20 cellular contexts compared by ENCODE assay signal in the genomic region with DNA sequence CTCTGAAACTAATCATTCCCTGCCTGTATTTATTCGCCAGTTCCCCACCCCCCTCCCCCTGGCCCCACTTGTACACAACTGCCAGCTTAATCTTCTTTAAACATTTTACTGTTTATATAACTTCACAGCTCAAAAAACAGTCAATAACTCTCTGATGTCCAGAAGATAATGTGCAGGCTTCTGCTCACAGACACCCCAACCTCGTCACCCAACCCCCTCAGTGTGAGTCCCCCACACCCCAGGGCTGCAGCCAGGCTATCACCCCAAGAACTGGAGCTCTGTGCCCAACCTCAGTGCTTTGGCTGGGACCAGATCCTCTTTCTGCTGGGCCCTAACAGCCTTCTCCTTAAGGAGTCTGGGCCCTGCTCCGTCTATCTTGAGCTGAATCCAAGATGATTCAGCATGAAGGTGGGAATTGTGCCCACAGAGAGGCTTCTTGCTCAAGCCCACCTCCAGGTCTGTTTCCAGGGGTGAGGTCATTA. TPM values are rescaled to one million over a fixed set of nuclear protein-coding genes. Genes with fewer than 3 reads are reported as not detected.
DNase-seq lines count a peak whose midpoint lies in the region; ATAC-seq, FAIRE-seq and TF ChIP-seq lines count a peak whose summit lies in the region.
"Had no signal": no experiment of that assay in that cellular context is flagged by ENCODE, and none has a peak within 500 bp of the region (broad histone marks: within the 10 kb centered on the region; RNA-seq: fewer than 3 reads in every experiment).

No MANE protein-coding gene starts in this region.

- no TSS peak for BruUV-seq in mammary epithelial cell (replicated peaks; lab: Mats Ljungman, UMichigan)

- H3K27ac Mint-ChIP-seq in activated T-cell treated with anti-CD3 and anti-CD28 coated beads, Interleukin-2, amount 50 U/mL, for 72 hours = no peak overlapping the region
- H3K27ac Mint-ChIP-seq: activated naive CD8-positive, alpha-beta T cell treated with anti-CD3 and anti-CD28 coated beads, Interleukin-2, amount 10 ng/mL, durations not matched to agents 7 days and 5 days; neural progenitor cell; stimulated activated naive B cell treated with anti-CD40 and anti-IgM and Interleukin-4, amounts not matched to agents 10 μg/mL and 1 μg/mL and 100 μg/mL, for 72 hours had no signal

- in situ Hi-C loops in mammary epithelial cell (cut with MboI; ENCODE audit: low sequenced_read_pairs in 2 of 2) = no loop called here
- in situ Hi-C loops in gastrocnemius medialis (cut with MboI; ENCODE audit: low sequenced_read_pairs in 4 of 4) = no loop called here

- peak; percentile 67 to 83 (median 80) for ATAC-seq in right lobe of liver
- no peak for ATAC-seq in GM18870 (IDR thresholded peaks at IDR 0.05; ENCODE audit: unreplicated experiment)
- no peak for ATAC-seq in activated T-cell treated with anti-CD3 and anti-CD28 coated beads, Interleukin-2, amount 50 U/mL, for 72 hours (replicated peaks in 1 of 2)
- no peak for ATAC-seq in gastrocnemius medialis
- ATAC-seq: GM12878; lower lobe of right lung; stimulated activated naive B cell treated with anti-CD40 and anti-IgM and Interleukin-4, amounts not matched to agents 10 μg/mL and 1 μg/mL and 100 μg/mL, for 72 hours had no signal

- no peaks in the 10 kb centered on the region for H4K20me1 ChIP-seq in mammary epithelial cell (ENCODE audit: insufficient read depth, low read length)

- no peak for FAIRE-seq in kidney (lab: Jason Lieb, UNC)
- FAIRE-seq: colon, GM12878 had no signal

- H3K4me1 ChIP-seq in mammary epithelial cell (ENCODE audit: insufficient read depth, low read length) = no peaks in the 10 kb centered on the region
- H3K4me1 ChIP-seq in right lobe of liver = peaks cover 0 to 10% (median 3%) of the 10 kb centered on the region in 4 donors
- H3K4me1 ChIP-seq in kidney (ENCODE audit: control insufficient read depth in 1 of 2, insufficient read depth in 1 of 2, low read depth in 1 of 2, low read length in 2 of 2) = no peaks in the 10 kb centered on the region
- H3K4me1 ChIP-seq in gastrocnemius medialis = no peaks in the 10 kb centered on the region
- H3K4me1 ChIP-seq: lower lobe of right lung, neural progenitor cell, vagina had no signal

- CTCF ChIA-PET in AG04450 (lab: Charles Lee) = interaction anchor here (0.7 kb wide), 2 partner anchors 10 to 228 kb away, joined by 4 to 5 read pairs; no protein-coding TSS in a partner anchor
- CTCF ChIA-PET in mammary epithelial cell (lab: Charles Lee; ENCODE audit: low non-redundant PET) = no interaction called here

- H3K4me2 ChIP-seq in mammary epithelial cell (ENCODE audit: insufficient read depth, low read depth, low read length) = no peak overlapping the region
- H3K4me2 ChIP-seq: neural progenitor cell had no signal

- H3K36me3 ChIP-seq in mammary epithelial cell (ENCODE audit: insufficient read depth, low read length) (no peaks in the 10 kb centered on the region), right lobe of liver (no peaks in the 10 kb centered on the region), kidney (ENCODE audit: control insufficient read depth in 1 of 2, insufficient read depth in 2 of 2, low read length in 2 of 2) (no peaks in the 10 kb centered on the region), gastrocnemius medialis (no peaks in the 10 kb centered on the region)
- H3K36me3 ChIP-seq: lower lobe of right lung, neural progenitor cell, vagina had no signal

- DNase-seq in AG04450 (ENCODE audit: low read depth, low spot score) = peak; percentile 45
- peak; percentile 15 for DNase-seq in ELR (ENCODE audit: low read depth)
- no peak for DNase-seq in mammary epithelial cell
- no peak for DNase-seq in right lobe of liver
- no peak for DNase-seq in activated T-cell treated with anti-CD3 and anti-CD28 coated beads, Interleukin-2, amount 50 U/mL, for 72 hours
- no peak for DNase-seq in kidney
- DNase-seq in gastrocnemius medialis = no peak
- DNase-seq: activated naive CD8-positive, alpha-beta T cell treated with anti-CD3 and anti-CD28 coated beads, Interleukin-2, amount 10 ng/mL, durations not matched to agents 7 days and 5 days; lower lobe of right lung; MV-4-11; NCI-H2107; NCI-H774; RPMI8226; stimulated activated naive B cell treated with anti-CD40 and anti-IgM and Interleukin-4, amounts not matched to agents 10 μg/mL and 1 μg/mL and 100 μg/mL, for 72 hours had no signal

- POLR2A ChIA-PET in AG04450 (lab: Yijun Ruan, JAX) = interaction anchor here (0.7 kb wide), 1 partner anchor 97 kb away, joined by 3 read pairs; no protein-coding TSS in a partner anchor

- no peaks in the 10 kb centered on the region for H3K79me2 ChIP-seq in mammary epithelial cell (ENCODE audit: insufficient read depth, low read length)

- intact Hi-C loops in mammary epithelial cell (cut with micrococcal nuclease) = no loop called here
- intact Hi-C loops in right lobe of liver (cut with DNase I) = no loop called here
- intact Hi-C loops in kidney (cut with DNase I) = no loop called here
- intact Hi-C loops in gastrocnemius medialis (cut with DNase I; ENCODE audit: low total_unique reads) = no loop called here

- dilution Hi-C loops in mammary epithelial cell (cut with HindIII; ENCODE audit: low sequenced_read_pairs) = no loop called here

- H3K27me3 ChIP-seq in AG04450 (ENCODE audit: control insufficient read depth, insufficient read depth, low read length) (no peaks in the 10 kb centered on the region), mammary epithelial cell (ENCODE audit: insufficient read depth, low read length) (no peaks in the 10 kb centered on the region), right lobe of liver (no peaks in the 10 kb centered on the region), gastrocnemius medialis (no peaks in the 10 kb centered on the region)
- H3K27me3 ChIP-seq: neural progenitor cell, vagina had no signal

- no peak for TF ChIP-seq CTCF in AG04450 (IDR thresholded peaks at IDR 0.05; ENCODE audit: low read depth, low read length)
- no peak for TF ChIP-seq CTCF in mammary epithelial cell (conservative IDR thresholded peaks at IDR 0.05 in 1 of 2, IDR thresholded peaks at IDR 0.05 in 1 of 2; ENCODE audit: extremely low read depth in 1 of 2, insufficient read depth in 1 of 2, low read depth in 1 of 2, low read length in 2 of 2)
- no peak for TF ChIP-seq CTCF in right lobe of liver (IDR thresholded peaks at IDR 0.05)
- no peak for TF ChIP-seq CTCF in kidney (IDR thresholded peaks at IDR 0.05; ENCODE audit: borderline replicate concordance, extremely low read depth, insufficient read depth)
- TF ChIP-seq CTCF in gastrocnemius medialis (IDR thresholded peaks at IDR 0.05 in 4 of 5, conservative IDR thresholded peaks at IDR 0.05 in 1 of 5) = no peak

- H3K27me3 Mint-ChIP-seq in activated T-cell treated with anti-CD3 and anti-CD28 coated beads, Interleukin-2, amount 50 U/mL, for 72 hours (ENCODE audit: low read depth) = no peaks in the 10 kb centered on the region
- H3K27me3 Mint-ChIP-seq: activated naive CD8-positive, alpha-beta T cell treated with anti-CD3 and anti-CD28 coated beads, Interleukin-2, amount 10 ng/mL, durations not matched to agents 7 days and 5 days; stimulated activated naive B cell treated with anti-CD40 and anti-IgM and Interleukin-4, amounts not matched to agents 10 μg/mL and 1 μg/mL and 100 μg/mL, for 72 hours had no signal

- H3K9me3 ChIP-seq in AG04450 (ENCODE audit: control insufficient read depth, insufficient read depth, low read length) (no peaks in the 10 kb centered on the region; the same call in 1 of the 2 replicates), mammary epithelial cell (replicated peaks; ENCODE audit: insufficient read depth, low read length) (no peaks in the 10 kb centered on the region), right lobe of liver (no peaks in the 10 kb centered on the region), kidney (ENCODE audit: control insufficient read depth in 1 of 2, low read length in 2 of 2) (no peaks in the 10 kb centered on the region), gastrocnemius medialis (no peaks in the 10 kb centered on the region)
- H3K9me3 ChIP-seq: lower lobe of right lung, vagina had no signal

- peaks cover 0 to 2% of the 10 kb centered on the region in 2 donors for H3K36me3 Mint-ChIP-seq in activated T-cell treated with anti-CD3 and anti-CD28 coated beads, Interleukin-2, amount 50 U/mL, for 72 hours (ENCODE audit: insufficient read depth in 2 of 2)
- H3K36me3 Mint-ChIP-seq: activated naive CD8-positive, alpha-beta T cell treated with anti-CD3 and anti-CD28 coated beads, Interleukin-2, amount 10 ng/mL, durations not matched to agents 7 days and 5 days; neural progenitor cell; stimulated activated naive B cell treated with anti-CD40 and anti-IgM and Interleukin-4, amounts not matched to agents 10 μg/mL and 1 μg/mL and 100 μg/mL, for 72 hours had no signal

- no peak overlapping the region for H3K9ac ChIP-seq in mammary epithelial cell (ENCODE audit: insufficient read depth, low read length)
- no peak overlapping the region for H3K9ac ChIP-seq in kidney (ENCODE audit: low read length in 2 of 2)
- H3K9ac ChIP-seq: neural progenitor cell had no signal

- peak overlapping the region; percentile 33 for H3K27ac ChIP-seq in AG04450 (ENCODE audit: low read depth, low read length)
- H3K27ac ChIP-seq in mammary epithelial cell (ENCODE audit: insufficient read depth, low read depth, low read length) = no peak overlapping the region
- H3K27ac ChIP-seq in right lobe of liver = no peak overlapping the region
- H3K27ac ChIP-seq in kidney (ENCODE audit: low read depth in 2 of 2, low read length in 2 of 2) = no peak overlapping the region
- H3K27ac ChIP-seq in gastrocnemius medialis = no peak overlapping the region
- H3K27ac ChIP-seq: lower lobe of right lung, neural progenitor cell, skin epidermis, vagina had no signal

- peaks cover 0 to 2% of the 10 kb centered on the region in 2 donors for H3K9me3 Mint-ChIP-seq in activated T-cell treated with anti-CD3 and anti-CD28 coated beads, Interleukin-2, amount 50 U/mL, for 72 hours
- H3K9me3 Mint-ChIP-seq: activated naive CD8-positive, alpha-beta T cell treated with anti-CD3 and anti-CD28 coated beads, Interleukin-2, amount 10 ng/mL, durations not matched to agents 7 days and 5 days; neural progenitor cell had no signal

- H3K4me1 Mint-ChIP-seq in activated T-cell treated with anti-CD3 and anti-CD28 coated beads, Interleukin-2, amount 50 U/mL, for 72 hours (ENCODE audit: low read depth) = peaks cover 19% of the 10 kb centered on the region
- H3K4me1 Mint-ChIP-seq: neural progenitor cell had no signal

- TF ChIP-seq POLR2A in right lobe of liver (IDR thresholded peaks at IDR 0.05) (no peak), gastrocnemius medialis (IDR thresholded peaks at IDR 0.05) (no peak)

- no peak overlapping the region for H3K4me3 Mint-ChIP-seq in activated T-cell treated with anti-CD3 and anti-CD28 coated beads, Interleukin-2, amount 50 U/mL, for 72 hours
- H3K4me3 Mint-ChIP-seq: activated naive CD8-positive, alpha-beta T cell treated with anti-CD3 and anti-CD28 coated beads, Interleukin-2, amount 10 ng/mL, durations not matched to agents 7 days and 5 days; neural progenitor cell; stimulated activated naive B cell treated with anti-CD40 and anti-IgM and Interleukin-4, amounts not matched to agents 10 μg/mL and 1 μg/mL and 100 μg/mL, for 72 hours had no signal

- no peak overlapping the region for H3K4me3 ChIP-seq in AG04450 (ENCODE audit: low read depth, low read length)
- no peak overlapping the region for H3K4me3 ChIP-seq in mammary epithelial cell (replicated peaks in 1 of 3; ENCODE audit: insufficient read depth in 1 of 3, low read depth in 2 of 3, low read length in 3 of 3)
- no peak overlapping the region for H3K4me3 ChIP-seq in right lobe of liver
- H3K4me3 ChIP-seq in kidney (ENCODE audit: low read length in 2 of 2) = no peak overlapping the region
- H3K4me3 ChIP-seq in gastrocnemius medialis = no peak overlapping the region
- H3K4me3 ChIP-seq: GM12878, lower lobe of right lung, neural progenitor cell, skin epidermis, vagina had no signal

- WGBS in mammary epithelial cell (ENCODE audit: low coverage, missing lambda C conversion rate) = 62% methylated on average over 3 of the region's 3 CpGs
- WGBS in right lobe of liver (ENCODE audit: insufficient coverage, low coverage, low lambda C conversion rate, missing lambda C conversion rate) = 23% methylated on average over 1 of the region's 3 CpGs

- H2AFZ ChIP-seq in mammary epithelial cell (ENCODE audit: low read depth, low read length) = peak overlapping the region; percentile 17
- H2AFZ ChIP-seq: neural progenitor cell had no signal

RNA-seq across cellular contexts. Expression of gene MAP4K4, which starts 41.5 kb away (rescaled TPM):
- polyA plus RNA-seq in AG04450 (2011; rRNA removed) = 152 and 158 TPM in 2 replicates
- polyA minus RNA-seq in AG04450 (2011; rRNA and poly(A)+ RNA removed) = 227 and 248 TPM in 2 replicates
- 100 to 1,000 TPM in 1 of 2 donors, 10 to 100 TPM in 1; 65.2 to 212 TPM for total RNA-seq in mammary epithelial cell
- polyA plus RNA-seq in mammary epithelial cell = 119 TPM
- 294 TPM for polyA minus RNA-seq in mammary epithelial cell
- total RNA-seq in right lobe of liver = 10 to 100 TPM; 29.8 to 36.5 (median 31.1) TPM
- total RNA-seq in activated T-cell treated with anti-CD3 and anti-CD28 coated beads, Interleukin-2, amount 50 U/mL, for 72 hours = 10 to 100 TPM; 72.1 to 85.1 TPM
- 62.8 TPM for total RNA-seq in kidney
- 8.4 TPM for polyA plus RNA-seq in kidney (ENCODE audit: insufficient read depth, low read depth, low replicate concordance)
- 10 to 100 TPM; 40.0 to 85.5 (median 59.5) TPM for total RNA-seq in gastrocnemius medialis

Comparison
In these comparisons a context has a peak if more than half of its experiments do, and no peak if none do; other contexts are left out.
1. DNase-seq: peak in AG04450 (single experiment) and ELR (single experiment); none in mammary epithelial cell (single experiment), right lobe of liver (0 of 3), activated T-cell treated with anti-CD3 and anti-CD28 coated beads, Interleukin-2, amount 50 U/mL, for 72 hours (0 of 2), kidney (single experiment) and gastrocnemius medialis (0 of 2).
2. ATAC-seq: peak in right lobe of liver (4 of 4); none in GM18870 (single experiment), activated T-cell treated with anti-CD3 and anti-CD28 coated beads, Interleukin-2, amount 50 U/mL, for 72 hours (0 of 2) and gastrocnemius medialis (0 of 2).